ENCODE assay signal across 1 cellular context in genomic region chr15:84840255-84840654, GRCh38.
TF ChIP-seq lines count a peak whose summit lies in the region.

No MANE protein-coding gene starts in this region.

TF ChIP-seq in liver, 16 proteins besides CTCF, POLR2A, EP300 and RAD21 (continued from another document):
- TF ChIP-seq EGR1 (IDR thresholded peaks at IDR 0.05; ENCODE audit: low read depth in 2 of 2), result no peak
- no peak for TF ChIP-seq MAX (IDR thresholded peaks at IDR 0.05)
- no peak for TF ChIP-seq HNF4G (IDR thresholded peaks at IDR 0.05)
- no peak for TF ChIP-seq YY1 (IDR thresholded peaks at IDR 0.05)
- no peak for TF ChIP-seq FOXA2 (IDR thresholded peaks at IDR 0.05)
TF ChIP-seq in liver: peak in this region for 0.
